In genomic region chr1:231421971-231422797, GRCh38 we compare ENCODE assay signal across 8 cellular contexts. TPM values are rescaled to one million over a fixed set of nuclear protein-coding genes. Genes with fewer than 3 reads are reported as not detected.
DNase-seq lines count a peak whose midpoint lies in the region; ATAC-seq and TF ChIP-seq lines count a peak whose summit lies in the region.

TSS of gene EGLN1 (minus strand) at chr1:231422287. CDS start at chr1:231421888, 399 bp downstream.

- peak within 1 kb of the TSS; percentile 95 for H3K27ac Mint-ChIP-seq in activated CD4-positive, alpha-beta T cell treated with anti-CD3 and anti-CD28 coated beads, Interleukin-2, amount 10 ng/mL, durations not matched to agents 24 days and 14 days

- intact Hi-C loops in activated CD4-positive, alpha-beta T cell treated with anti-CD3 and anti-CD28 coated beads, Interleukin-2, amount 10 ng/mL, durations not matched to agents 24 days and 14 days (cut with micrococcal nuclease): loop anchor here (1.0 to 5.0 kb wide), 8 partner anchors 39 to 555 kb away; partner anchors contain the start of genes C1orf198, SPRTN and TSNAX

- H3K4me1 Mint-ChIP-seq in activated CD4-positive, alpha-beta T cell treated with anti-CD3 and anti-CD28 coated beads, Interleukin-2, amount 10 ng/mL, durations not matched to agents 24 days and 14 days: peaks cover 47% of the 10 kb centered on the region

- TF ChIP-seq CTCF in BJ (IDR thresholded peaks at IDR 0.05; ENCODE audit: insufficient read depth, low read depth, low read length): peak; percentile 29; the same call in 1 of the 2 replicates
- no peak for TF ChIP-seq CTCF in coronary artery (IDR thresholded peaks at IDR 0.05)

- no peaks in the 10 kb centered on the region for H3K27me3 ChIP-seq in BJ (ENCODE audit: control insufficient read depth, insufficient read depth, low read length)

- H3K27ac ChIP-seq in coronary artery: peak within 1 kb of the TSS; percentile 98 to 99

- peaks cover 21% of the 10 kb centered on the region for H3K36me3 Mint-ChIP-seq in activated CD4-positive, alpha-beta T cell treated with anti-CD3 and anti-CD28 coated beads, Interleukin-2, amount 10 ng/mL, durations not matched to agents 24 days and 14 days (ENCODE audit: low read depth)

- POLR2A ChIA-PET in BJ (lab: Charles Lee): no interaction called here

- H3K27me3 Mint-ChIP-seq in activated CD4-positive, alpha-beta T cell treated with anti-CD3 and anti-CD28 coated beads, Interleukin-2, amount 10 ng/mL, durations not matched to agents 24 days and 14 days: peaks cover 25% of the 10 kb centered on the region

- CTCF ChIA-PET in BJ (lab: Yijun Ruan, JAX): interaction anchor here (0.6 to 1.7 kb wide), 3 partner anchors 65 to 168 kb away, joined by 3 to 5 read pairs (median 3); no protein-coding TSS in a partner anchor

- no peaks in the 10 kb centered on the region for H3K9me3 Mint-ChIP-seq in activated CD4-positive, alpha-beta T cell treated with anti-CD3 and anti-CD28 coated beads, Interleukin-2, amount 10 ng/mL, durations not matched to agents 24 days and 14 days

- ATAC-seq in HG03439 (IDR thresholded peaks at IDR 0.05; ENCODE audit: unreplicated experiment) (peak; percentile 82), left lobe of liver (peak; percentile 86)

- H3K4me3 ChIP-seq in BJ (ENCODE audit: low read depth, low read length) (peak within 1 kb of the TSS; percentile 77), coronary artery (peak within 1 kb of the TSS; percentile 93)

- no peaks in the 10 kb centered on the region for H3K36me3 ChIP-seq in BJ (ENCODE audit: control insufficient read depth, insufficient read depth, low read length)

- H3K4me3 Mint-ChIP-seq in activated CD4-positive, alpha-beta T cell treated with anti-CD3 and anti-CD28 coated beads, Interleukin-2, amount 10 ng/mL, durations not matched to agents 24 days and 14 days: peak within 1 kb of the TSS; percentile 98

- DNase-seq in BJ (ENCODE audit: low read depth) (peak; percentile 41), GM19238 (ENCODE audit: insufficient read length, low spot score) (peak; percentile 80), NCI-H510A (lab: John Stamatoyannopoulos, UW) (peak; percentile 81), coronary artery (ENCODE audit: low spot score) (peak; percentile 84), left lobe of liver (ENCODE audit: low spot score) (peak; percentile 91)
- DNase-seq in activated CD4-positive, alpha-beta T cell treated with anti-CD3 and anti-CD28 coated beads, Interleukin-2, amount 10 ng/mL, durations not matched to agents 24 days and 14 days: peak; percentile 94
- peak; percentile 80 to 85 for DNase-seq in stimulated activated CD4-positive, alpha-beta T cell treated with anti-CD3 and anti-CD28 coated beads, Interleukin-2, amount 100 ng/mL, for 24 hours

RNA-seq across cellular contexts. Expression of gene EGLN1, which starts in this region (rescaled TPM):
- 17.5 and 44.3 TPM in 2 replicates for polyA plus RNA-seq in BJ (2011; rRNA removed)
- polyA minus RNA-seq in BJ (2011; rRNA and poly(A)+ RNA removed): 13.4 and 14.9 TPM in 2 replicates
- total RNA-seq in activated CD4-positive, alpha-beta T cell treated with anti-CD3 and anti-CD28 coated beads, Interleukin-2, amount 10 ng/mL, durations not matched to agents 24 days and 14 days: 21.4 and 23.9 TPM in 2 replicates
- total RNA-seq in left lobe of liver: 23.6 TPM

Comparison
In these comparisons a context has a peak if more than half of its experiments do, and no peak if none do; other contexts are left out.
1. Peak in every context shown above with its lines: DNase-seq, ATAC-seq, H3K4me3 ChIP-seq and H3K27ac ChIP-seq.
2. DNase-seq: peak in every context shown above with its lines; median percentile 94 in activated CD4-positive, alpha-beta T cell treated with anti-CD3 and anti-CD28 coated beads, Interleukin-2, amount 10 ng/mL, durations not matched to agents 24 days and 14 days; 91 in left lobe of liver; 84 in coronary artery; 82 in stimulated activated CD4-positive, alpha-beta T cell treated with anti-CD3 and anti-CD28 coated beads, Interleukin-2, amount 100 ng/mL, for 24 hours; 81 in NCI-H510A; 80 in GM19238; 41 in BJ.